Comparison of ENCODE assay signal across 19 cellular contexts in the genomic region with DNA sequence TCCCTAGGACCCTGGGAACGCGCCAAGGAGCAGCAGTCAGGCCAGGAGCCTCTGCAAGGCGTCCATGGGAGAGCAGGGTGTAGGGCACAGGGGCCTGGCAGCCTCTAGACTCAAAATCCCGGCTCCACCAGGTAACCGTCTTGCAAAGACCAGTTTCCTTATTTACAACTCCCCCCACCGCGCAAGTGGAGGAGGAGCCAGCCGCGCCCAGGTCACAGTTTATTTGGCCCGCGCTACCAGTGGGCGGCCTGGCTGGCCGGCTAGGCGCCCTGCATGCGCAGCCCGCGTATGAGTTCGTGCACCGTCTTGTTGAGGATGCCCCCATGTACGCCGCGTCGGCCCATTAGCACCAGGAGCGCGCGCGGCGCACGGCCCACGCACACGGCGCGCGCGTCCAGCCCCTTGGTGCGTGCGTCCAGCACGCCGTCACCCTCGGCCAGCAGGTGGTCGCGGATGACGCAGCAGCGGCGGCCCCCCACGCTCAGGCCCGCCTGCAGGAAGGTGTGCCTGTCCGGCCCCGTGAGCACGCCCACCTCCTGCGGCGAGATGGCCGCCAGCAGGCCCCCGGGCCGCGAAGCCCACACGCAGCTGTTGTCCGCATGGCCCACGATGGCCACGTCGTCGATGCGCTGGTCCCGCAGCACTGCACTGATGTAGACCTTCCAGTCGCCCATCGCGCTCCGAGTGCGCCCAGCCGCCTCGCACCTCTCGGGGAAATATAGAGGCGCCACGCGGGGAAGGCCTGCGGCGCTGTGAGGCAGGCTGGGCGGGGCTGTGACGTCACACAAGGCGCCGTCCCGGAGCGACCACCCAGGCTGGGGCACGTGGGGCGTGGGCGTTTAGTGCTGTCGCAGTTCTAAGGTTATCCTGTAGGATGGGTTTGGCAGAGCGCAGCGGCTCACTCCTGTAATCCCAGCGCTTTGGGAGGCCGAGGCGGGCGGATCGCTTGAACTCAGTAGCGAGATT. TPM values are rescaled to one million over a fixed set of nuclear protein-coding genes. Genes with fewer than 3 reads are reported as not detected.
DNase-seq lines count a peak whose midpoint lies in the region; TF ChIP-seq lines count a peak whose summit lies in the region.
"Had no signal": no experiment of that assay in that cellular context is flagged by ENCODE, and none has a peak within 500 bp of the region (broad histone marks: within the 10 kb centered on the region; RNA-seq: fewer than 3 reads in every experiment).

A gene with protein sequence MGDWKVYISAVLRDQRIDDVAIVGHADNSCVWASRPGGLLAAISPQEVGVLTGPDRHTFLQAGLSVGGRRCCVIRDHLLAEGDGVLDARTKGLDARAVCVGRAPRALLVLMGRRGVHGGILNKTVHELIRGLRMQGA (minus strand): TSS at position 759 of the 966 bp plus-strand sequence. CDS start 85 bp downstream, at position 674.

- H3K36me3 Mint-ChIP-seq in endodermal cell (ENCODE audit: low read depth): no peaks in the 10 kb centered on the region
- no peaks in the 10 kb centered on the region for H3K36me3 Mint-ChIP-seq in activated T-cell treated with anti-CD3 and anti-CD28 coated beads, Interleukin-2, amount 50 U/mL, for 24 hours (ENCODE audit: low read depth)
- H3K36me3 Mint-ChIP-seq in Caco-2 (ENCODE audit: insufficient read depth, unreplicated experiment): peaks cover 6% of the 10 kb centered on the region
- H3K36me3 Mint-ChIP-seq: naive thymus-derived CD8-positive, alpha-beta T cell; stimulated activated memory B cell treated with anti-CD40 and anti-IgM and Interleukin-4, amounts not matched to agents 10 μg/mL and 1 μg/mL and 100 μg/mL, for 72 hours; T-cell had no signal

- no TSS peak for BruUV-seq in Caco-2 (replicated peaks; lab: Mats Ljungman, UMichigan)

- H3K27ac Mint-ChIP-seq in endodermal cell (no peak within 1 kb of the TSS), Caco-2 (ENCODE audit: unreplicated experiment) (no peak within 1 kb of the TSS)
- H3K27ac Mint-ChIP-seq in activated T-cell treated with anti-CD3 and anti-CD28 coated beads, Interleukin-2, amount 50 U/mL, for 24 hours: no peak within 1 kb of the TSS
- H3K27ac Mint-ChIP-seq: stimulated activated memory B cell treated with anti-CD40 and anti-IgM and Interleukin-4, amounts not matched to agents 10 μg/mL and 1 μg/mL and 100 μg/mL, for 72 hours had no signal

- H3K9me3 Mint-ChIP-seq in endodermal cell (no peaks in the 10 kb centered on the region), Caco-2 (ENCODE audit: unreplicated experiment) (no peaks in the 10 kb centered on the region)
- no peaks in the 10 kb centered on the region for H3K9me3 Mint-ChIP-seq in activated T-cell treated with anti-CD3 and anti-CD28 coated beads, Interleukin-2, amount 50 U/mL, for 24 hours
- H3K9me3 Mint-ChIP-seq: naive thymus-derived CD8-positive, alpha-beta T cell; stimulated activated memory B cell treated with anti-CD40 and anti-IgM and Interleukin-4, amounts not matched to agents 10 μg/mL and 1 μg/mL and 100 μg/mL, for 72 hours; T-cell had no signal

- no peak for TF ChIP-seq POLR2A in tibial nerve (IDR thresholded peaks at IDR 0.05)

- H3K9ac ChIP-seq in BLaER1 treated with 17β-estradiol and CSF1 and Interleukin-3, amounts not matched to agents 10 nM and 100 nM: peak within 1 kb of the TSS in 2 of 11 experiments; percentile 29 to 36; a peak in 2 of 22 replicates
- H3K9ac ChIP-seq in HUES64 (ENCODE audit: low read depth, low read length) (no peak within 1 kb of the TSS; the same call in 1 of the 2 replicates), endodermal cell (ENCODE audit: extremely low read depth, low read length, poor library complexity, severe bottlenecking) (no peak within 1 kb of the TSS)

- no peak within 1 kb of the TSS for H3K4me3 ChIP-seq in BLaER1 treated with 17β-estradiol and CSF1 and Interleukin-3, amounts not matched to agents 10 nM and 100 nM
- H3K4me3 ChIP-seq in HUES64 (ENCODE audit: low read length) (peak within 1 kb of the TSS; percentile 33; the same call in 1 of the 2 replicates), endodermal cell (ENCODE audit: low read length) (no peak within 1 kb of the TSS), tibial nerve (peak within 1 kb of the TSS in 1 of 4 donors; percentile 3), Caco-2 (ENCODE audit: low read depth, low read length) (no peak within 1 kb of the TSS)
- H3K4me3 ChIP-seq: left lung, vagina had no signal

- H3K27ac ChIP-seq in BLaER1 treated with 17β-estradiol and CSF1 and Interleukin-3, amounts not matched to agents 10 nM and 100 nM: no peak within 1 kb of the TSS
- no peak within 1 kb of the TSS for H3K27ac ChIP-seq in HUES64 (ENCODE audit: low read depth, low read length)
- no peak within 1 kb of the TSS for H3K27ac ChIP-seq in endodermal cell (ENCODE audit: low read depth, low read length)
- H3K27ac ChIP-seq in tibial nerve: no peak within 1 kb of the TSS
- H3K27ac ChIP-seq: left lung, vagina had no signal

- H3K27me3 Mint-ChIP-seq in endodermal cell (ENCODE audit: insufficient read depth) (peaks cover 68% of the 10 kb centered on the region), Caco-2 (ENCODE audit: insufficient read depth, unreplicated experiment) (peaks cover 1% of the 10 kb centered on the region)
- H3K27me3 Mint-ChIP-seq in activated T-cell treated with anti-CD3 and anti-CD28 coated beads, Interleukin-2, amount 50 U/mL, for 24 hours: peaks cover 27% of the 10 kb centered on the region
- H3K27me3 Mint-ChIP-seq: T-cell had no signal

- TF ChIP-seq EP300 in tibial nerve (IDR thresholded peaks at IDR 0.05): no peak

- H3K4me1 Mint-ChIP-seq in endodermal cell (peaks cover 2% of the 10 kb centered on the region), Caco-2 (ENCODE audit: low read depth, unreplicated experiment) (peaks cover 6% of the 10 kb centered on the region)
- H3K4me1 Mint-ChIP-seq in activated T-cell treated with anti-CD3 and anti-CD28 coated beads, Interleukin-2, amount 50 U/mL, for 24 hours (ENCODE audit: low read depth): peaks cover 28% of the 10 kb centered on the region

- H3K4me3 Mint-ChIP-seq in endodermal cell: no peak within 1 kb of the TSS
- H3K4me3 Mint-ChIP-seq in activated T-cell treated with anti-CD3 and anti-CD28 coated beads, Interleukin-2, amount 50 U/mL, for 24 hours: no peak within 1 kb of the TSS
- H3K4me3 Mint-ChIP-seq in Caco-2 (ENCODE audit: unreplicated experiment): no peak within 1 kb of the TSS
- H3K4me3 Mint-ChIP-seq: stimulated activated memory B cell treated with anti-CD40 and anti-IgM and Interleukin-4, amounts not matched to agents 10 μg/mL and 1 μg/mL and 100 μg/mL, for 72 hours had no signal

- H3K9me3 ChIP-seq in BLaER1 treated with 17β-estradiol and CSF1 and Interleukin-3, amounts not matched to agents 10 nM and 100 nM (replicated peaks in 1 of 11): no peaks in the 10 kb centered on the region
- H3K9me3 ChIP-seq in HUES64 (ENCODE audit: insufficient read depth, low read depth, low read length) (no peaks in the 10 kb centered on the region), endodermal cell (ENCODE audit: control insufficient read depth, low read length) (no peaks in the 10 kb centered on the region), tibial nerve (no peaks in the 10 kb centered on the region), Caco-2 (no peaks in the 10 kb centered on the region)
- H3K9me3 ChIP-seq: left lung, vagina had no signal

- POLR2A ChIA-PET in Caco-2 (lab: Charles Lee): no interaction called here

- WGBS in HUES64: 88% methylated on average over 95 of the region's 95 CpGs
- WGBS in endodermal cell (ENCODE audit: insufficient coverage in 1 of 2, insufficient read length in 1 of 2), 2 experiments: 85 to 86% methylated on average over 83 to 95 of the region's 95 CpGs
- 19 to 28% methylated on average over 25 to 66 of the region's 95 CpGs for WGBS in tibial nerve, 2 donors

- peaks cover 30 to 53% (median 48%) of the 10 kb centered on the region in 10 experiments for H3K4me1 ChIP-seq in BLaER1 treated with 17β-estradiol and CSF1 and Interleukin-3, amounts not matched to agents 10 nM and 100 nM
- H3K4me1 ChIP-seq in HUES64 (ENCODE audit: insufficient read depth, low read length): no peaks in the 10 kb centered on the region
- no peaks in the 10 kb centered on the region for H3K4me1 ChIP-seq in endodermal cell (ENCODE audit: control insufficient read depth, insufficient read depth, low read length)
- peaks cover 0 to 44% (median 25%) of the 10 kb centered on the region in 4 donors for H3K4me1 ChIP-seq in tibial nerve
- H3K4me1 ChIP-seq in Caco-2: peaks cover 6% of the 10 kb centered on the region

- intact Hi-C loops in Caco-2 (cut with micrococcal nuclease; ENCODE audit: unreplicated experiment): no loop called here

- peaks cover 0 to 22% (median 0%) of the 10 kb centered on the region in 11 experiments; a peak in 2 of 22 replicates for H4K20me1 ChIP-seq in BLaER1 treated with 17β-estradiol and CSF1 and Interleukin-3, amounts not matched to agents 10 nM and 100 nM

- H3K27me3 ChIP-seq in BLaER1 treated with 17β-estradiol and CSF1 and Interleukin-3, amounts not matched to agents 10 nM and 100 nM: peaks cover 31 to 41% (median 38%) of the 10 kb centered on the region in 11 experiments
- H3K27me3 ChIP-seq in HUES64 (ENCODE audit: insufficient read depth, low read length): peaks cover 59% of the 10 kb centered on the region
- H3K27me3 ChIP-seq in endodermal cell (ENCODE audit: control insufficient read depth, insufficient read depth, low read length, poor library complexity, severe bottlenecking): peaks cover 57% of the 10 kb centered on the region
- peaks cover 3 to 87% of the 10 kb centered on the region in 2 donors for H3K27me3 ChIP-seq in tibial nerve
- no peaks in the 10 kb centered on the region for H3K27me3 ChIP-seq in Caco-2 (replicated peaks; ENCODE audit: control insufficient read depth, insufficient read depth, low read length)

- no peak for DNase-seq in endodermal cell
- DNase-seq in mucosa of gallbladder (ENCODE audit: low spot score): peak; percentile 63
- DNase-seq in activated T-cell treated with anti-CD3 and anti-CD28 coated beads, Interleukin-2, amount 50 U/mL, for 24 hours: no peak
- no peak for DNase-seq in tibial nerve (ENCODE audit: low spot score in 2 of 2)
- no peak for DNase-seq in Caco-2
- DNase-seq in HuH-7.5 (ENCODE audit: low spot score): no peak
- DNase-seq: activated CD4-positive, alpha-beta T cell treated with anti-CD3 and anti-CD28 coated beads for 4 hours; C1 segment of cervical spinal cord; left lung; naive thymus-derived CD8-positive, alpha-beta T cell; NCI-H1930; NCI-H526 treated with DMSO at 0.1 percent for 48 hours; T-cell had no signal

- CTCF ChIA-PET in Caco-2 (lab: Charles Lee): interaction anchor here (0.7 to 5.1 kb wide), 2 partner anchors 10 to 26 kb away, joined by 3 to 148 read pairs; no protein-coding TSS in a partner anchor

- TF ChIP-seq CTCF in endodermal cell (conservative IDR thresholded peaks at IDR 0.05): peak; percentile 27
- peak in 1 of 5 experiments; percentile 14 for TF ChIP-seq CTCF in tibial nerve (IDR thresholded peaks at IDR 0.05)
- TF ChIP-seq CTCF in Caco-2 (IDR thresholded peaks at IDR 0.05; ENCODE audit: insufficient read depth in 1 of 2, low read depth in 1 of 2, low read length in 1 of 2, severe bottlenecking in 1 of 2, unreplicated experiment in 1 of 2): no peak

- H3K4me2 ChIP-seq in BLaER1 treated with 17β-estradiol and CSF1 and Interleukin-3, amounts not matched to agents 10 nM and 100 nM: peak within 1 kb of the TSS in 10 of 11 experiments; percentile 3 to 100 (median 68); a peak in 19 of 22 replicates

- H3K36me3 ChIP-seq in BLaER1 treated with 17β-estradiol and CSF1 and Interleukin-3, amounts not matched to agents 10 nM and 100 nM: no peaks in the 10 kb centered on the region
- H3K36me3 ChIP-seq in HUES64 (ENCODE audit: insufficient read depth, low read length) (no peaks in the 10 kb centered on the region), endodermal cell (ENCODE audit: control insufficient read depth, insufficient read depth, low read length) (no peaks in the 10 kb centered on the region), tibial nerve (no peaks in the 10 kb centered on the region), Caco-2 (ENCODE audit: control insufficient read depth, insufficient read depth, low read length) (no peaks in the 10 kb centered on the region)
- H3K36me3 ChIP-seq: left lung, vagina had no signal

RNA-seq across cellular contexts. Expression of the gene that starts here (rescaled TPM):
- not detected for polyA plus RNA-seq in HUES64 (2013, experiment 1 of 2)
- not detected for polyA plus RNA-seq in HUES64 (2013, experiment 2 of 2)
- total RNA-seq in endodermal cell (not detected), mucosa of gallbladder (not detected), tibial nerve (not detected), Caco-2 (2022) (not detected in 2 replicates)
- not detected for polyA plus RNA-seq in endodermal cell (2013, experiment 1 of 2)
- not detected for polyA plus RNA-seq in endodermal cell (2013, experiment 2 of 2)
- total RNA-seq: Daoy; left lung; naive thymus-derived CD8-positive, alpha-beta T cell; renal cortical epithelial cell; T-cell; vagina had no signal
- polyA plus RNA-seq: naive thymus-derived CD8-positive, alpha-beta T cell had no signal

Comparison
In these comparisons a context has a peak if more than half of its experiments do, and no peak if none do; other contexts are left out.
1. Peak in DNase-seq in mucosa of gallbladder; RNA of the gene not detected or under 1 TPM.